Comparison of ENCODE assay signal across 29 cellular contexts in the genomic region with DNA sequence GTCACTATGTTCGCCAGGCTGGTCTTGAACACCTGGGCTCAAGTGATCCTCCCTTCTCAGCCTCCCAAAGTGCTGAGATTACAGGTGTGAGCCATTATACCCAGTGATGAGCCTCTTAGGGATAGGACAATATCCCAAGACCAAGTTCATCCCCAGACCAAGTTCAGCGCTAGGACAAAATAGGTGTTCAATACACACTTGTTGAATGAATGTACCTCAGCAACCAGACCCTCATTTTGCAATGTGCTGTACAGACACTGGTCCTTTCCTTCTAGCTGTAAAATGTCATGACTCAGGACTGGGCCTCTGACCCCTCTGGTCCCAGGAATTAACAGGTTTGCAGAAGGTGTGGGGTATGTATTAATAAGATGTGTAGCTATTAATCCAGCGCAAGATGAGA.
"Had no signal": no experiment of that assay in that cellular context is flagged by ENCODE, and none has a peak within 500 bp of the region (broad histone marks: within the 10 kb centered on the region; RNA-seq: fewer than 3 reads in every experiment).

No MANE protein-coding gene starts in this region.

- ATAC-seq: stimulated activated effector memory CD8-positive, alpha-beta T cell treated with anti-CD3 and anti-CD28 coated beads, Interleukin-12 subunit alpha, Interleukin-12 subunit beta, amount 100 ng/mL, for 72 hours; stimulated activated memory B cell treated with anti-CD40 and anti-IgM and Interleukin-4, amounts not matched to agents 10 μg/mL and 1 μg/mL and 100 μg/mL, for 72 hours; stimulated activated naive B cell treated with anti-CD40 and anti-IgM and Interleukin-4, amounts not matched to agents 10 μg/mL and 1 μg/mL and 100 μg/mL, for 72 hours; stimulated activated naive CD8-positive, alpha-beta T cell treated with anti-CD3 and anti-CD28 coated beads, Interleukin-15, amount 100 ng/mL, for 72 hours; stimulated activated naive CD8-positive, alpha-beta T cell treated with anti-CD3 and anti-CD28 coated beads, Interleukin-15, Interleukin-2, amounts not matched to agents 100 U/mL and 50 U/mL, for 24 hours; upper lobe of right lung had no signal

- DNase-seq: stimulated activated CD4-positive, alpha-beta T cell treated with anti-CD3 and anti-CD28 coated beads, Interleukin-2, amount 100 ng/mL, for 48 hours; stimulated activated CD4-positive, alpha-beta T cell treated with anti-CD3 and anti-CD28 coated beads, Interleukin-4, amount 100 ng/mL, for 1 hour; stimulated activated CD4-positive, alpha-beta T cell treated with anti-CD3 and anti-CD28 coated beads, Interleukin-4, amount 100 ng/mL, for 24 hours; stimulated activated CD4-positive, alpha-beta T cell treated with anti-CD3 and anti-CD28 coated beads, Interleukin-4, amount 100 ng/mL, for 4 hours; stimulated activated CD8-positive, alpha-beta memory T cell treated with anti-CD3 and anti-CD28 coated beads, Interleukin-4, amount 100 ng/mL, for 48 hours; stimulated activated naive B cell treated with anti-CD40 and anti-IgM and Interleukin-4, amounts not matched to agents 10 μg/mL and 1 μg/mL and 100 μg/mL, for 72 hours; stimulated activated naive CD4-positive, alpha-beta T cell; stimulated activated naive CD4-positive, alpha-beta T cell treated with Interleukin-2 at 50 U/mL for 16 hours; stimulated activated naive CD8-positive, alpha-beta T cell treated with anti-CD3 and anti-CD28 coated beads, Interleukin-15, amount 100 ng/mL, for 72 hours; stimulated activated naive CD8-positive, alpha-beta T cell treated with anti-CD3 and anti-CD28 coated beads, Interleukin-15, Interleukin-2, amounts not matched to agents 100 U/mL and 50 U/mL, for 24 hours; stomach; substantia nigra; testis; thyroid gland; tibial artery; transverse colon; trophoblast cell; upper lobe of left lung; upper lobe of right lung; uterus had no signal

- H3K4me1 Mint-ChIP-seq: stimulated activated effector memory CD8-positive, alpha-beta T cell treated with anti-CD3 and anti-CD28 coated beads, Interleukin-12 subunit alpha, Interleukin-12 subunit beta, amount 100 ng/mL, for 72 hours; stimulated activated memory B cell treated with anti-CD40 and anti-IgM and Interleukin-4, amounts not matched to agents 10 μg/mL and 1 μg/mL and 100 μg/mL, for 72 hours; stimulated activated naive B cell treated with anti-CD40 and anti-IgM and Interleukin-4, amounts not matched to agents 10 μg/mL and 1 μg/mL and 100 μg/mL, for 72 hours; stimulated activated naive CD8-positive, alpha-beta T cell treated with anti-CD3 and anti-CD28 coated beads, Interleukin-15, amount 100 ng/mL, for 72 hours had no signal

- H3K9me3 Mint-ChIP-seq: stimulated activated effector memory CD8-positive, alpha-beta T cell treated with anti-CD3 and anti-CD28 coated beads, Interleukin-12 subunit alpha, Interleukin-12 subunit beta, amount 100 ng/mL, for 72 hours; stimulated activated memory B cell treated with anti-CD40 and anti-IgM and Interleukin-4, amounts not matched to agents 10 μg/mL and 1 μg/mL and 100 μg/mL, for 72 hours; stimulated activated naive B cell treated with anti-CD40 and anti-IgM and Interleukin-4, amounts not matched to agents 10 μg/mL and 1 μg/mL and 100 μg/mL, for 72 hours; stimulated activated naive CD8-positive, alpha-beta T cell treated with anti-CD3 and anti-CD28 coated beads, Interleukin-15, amount 100 ng/mL, for 72 hours; stimulated activated naive CD8-positive, alpha-beta T cell treated with anti-CD3 and anti-CD28 coated beads, Interleukin-15, Interleukin-2, amounts not matched to agents 100 ng/mL and 50 ng/mL, for 24 hours; type B pancreatic cell had no signal

- H3K27ac Mint-ChIP-seq: stimulated activated effector memory CD8-positive, alpha-beta T cell treated with anti-CD3 and anti-CD28 coated beads, Interleukin-12 subunit alpha, Interleukin-12 subunit beta, amount 100 ng/mL, for 72 hours; stimulated activated memory B cell treated with anti-CD40 and anti-IgM and Interleukin-4, amounts not matched to agents 10 μg/mL and 1 μg/mL and 100 μg/mL, for 72 hours; stimulated activated naive B cell treated with anti-CD40 and anti-IgM and Interleukin-4, amounts not matched to agents 10 μg/mL and 1 μg/mL and 100 μg/mL, for 72 hours; stimulated activated naive CD8-positive, alpha-beta T cell treated with anti-CD3 and anti-CD28 coated beads, Interleukin-15, amount 100 ng/mL, for 72 hours; stimulated activated naive CD8-positive, alpha-beta T cell treated with anti-CD3 and anti-CD28 coated beads, Interleukin-15, Interleukin-2, amounts not matched to agents 100 ng/mL and 50 ng/mL, for 24 hours; type B pancreatic cell had no signal

- H3K4me3 ChIP-seq: stomach, suprapubic skin, testis, thoracic aorta, thyroid gland, tibial artery, tibial nerve, transverse colon, upper lobe of left lung, upper lobe of right lung, uterus, vagina had no signal

- H3K9me3 ChIP-seq: stomach, suprapubic skin, testis, thoracic aorta, thyroid gland, tibial artery, tibial nerve, transverse colon, upper lobe of left lung, upper lobe of right lung, uterus, vagina had no signal

- H3K36me3 ChIP-seq: stomach, suprapubic skin, thoracic aorta, thyroid gland, tibial artery, tibial nerve, transverse colon, upper lobe of left lung, upper lobe of right lung, uterus, vagina had no signal

- FAIRE-seq: urothelium cell line had no signal

- H3K27ac ChIP-seq: stomach, suprapubic skin, testis, thoracic aorta, tibial artery, tibial nerve, transverse colon, upper lobe of left lung, upper lobe of right lung, uterus, vagina had no signal

- H3K27me3 ChIP-seq: suprapubic skin, testis, thyroid gland, tibial nerve, transverse colon, upper lobe of left lung, upper lobe of right lung, uterus, vagina had no signal

- H3K4me1 ChIP-seq: suprapubic skin, testis, tibial artery, tibial nerve, upper lobe of left lung, upper lobe of right lung, uterus, vagina had no signal

- H3K27me3 Mint-ChIP-seq: stimulated activated memory B cell treated with anti-CD40 and anti-IgM and Interleukin-4, amounts not matched to agents 10 μg/mL and 1 μg/mL and 100 μg/mL, for 72 hours; stimulated activated naive B cell treated with anti-CD40 and anti-IgM and Interleukin-4, amounts not matched to agents 10 μg/mL and 1 μg/mL and 100 μg/mL, for 72 hours had no signal

- H3K36me3 Mint-ChIP-seq: stimulated activated effector memory CD8-positive, alpha-beta T cell treated with anti-CD3 and anti-CD28 coated beads, Interleukin-12 subunit alpha, Interleukin-12 subunit beta, amount 100 ng/mL, for 72 hours; stimulated activated memory B cell treated with anti-CD40 and anti-IgM and Interleukin-4, amounts not matched to agents 10 μg/mL and 1 μg/mL and 100 μg/mL, for 72 hours; stimulated activated naive B cell treated with anti-CD40 and anti-IgM and Interleukin-4, amounts not matched to agents 10 μg/mL and 1 μg/mL and 100 μg/mL, for 72 hours; type B pancreatic cell had no signal

- H3K4me3 Mint-ChIP-seq: stimulated activated effector memory CD8-positive, alpha-beta T cell treated with anti-CD3 and anti-CD28 coated beads, Interleukin-12 subunit alpha, Interleukin-12 subunit beta, amount 100 ng/mL, for 72 hours; stimulated activated memory B cell treated with anti-CD40 and anti-IgM and Interleukin-4, amounts not matched to agents 10 μg/mL and 1 μg/mL and 100 μg/mL, for 72 hours; stimulated activated naive B cell treated with anti-CD40 and anti-IgM and Interleukin-4, amounts not matched to agents 10 μg/mL and 1 μg/mL and 100 μg/mL, for 72 hours; stimulated activated naive CD8-positive, alpha-beta T cell treated with anti-CD3 and anti-CD28 coated beads, Interleukin-15, amount 100 ng/mL, for 72 hours; stimulated activated naive CD8-positive, alpha-beta T cell treated with anti-CD3 and anti-CD28 coated beads, Interleukin-15, Interleukin-2, amounts not matched to agents 100 ng/mL and 50 ng/mL, for 24 hours; type B pancreatic cell had no signal
